ENCODE assay signal across 8 cellular contexts in genomic region chr3:188947401-188947982, GRCh38.
A peak's percentile ranks its signal among the peaks of the same experiment; 100 is the strongest.
DNase-seq lines count a peak whose midpoint lies in the region; ATAC-seq, FAIRE-seq and TF ChIP-seq lines count a peak whose summit lies in the region.

No MANE protein-coding gene starts in this region.

- H2AFZ ChIP-seq in K562 (ENCODE audit: low read depth, low read length), result peak overlapping the region; percentile 75

- no peaks in the 10 kb centered on the region for H3K9me3 ChIP-seq in K562 (replicated peaks; ENCODE audit: control insufficient read depth, insufficient read depth, low read depth, low read length)

- H3K9me3 Mint-ChIP-seq in stimulated activated naive CD8-positive, alpha-beta T cell treated with anti-CD3 and anti-CD28 coated beads, Interleukin-15, Interleukin-2, amounts not matched to agents 100 ng/mL and 50 ng/mL, for 24 hours, result peaks cover 5% of the 10 kb centered on the region

- in situ Hi-C loops in K562 (cut with MboI), result no loop called here

- H3K4me2 ChIP-seq in K562 (ENCODE audit: insufficient read depth, low read length), result peak overlapping the region; percentile 50

- H3K4me3 Mint-ChIP-seq in stimulated activated naive CD8-positive, alpha-beta T cell treated with anti-CD3 and anti-CD28 coated beads, Interleukin-15, Interleukin-2, amounts not matched to agents 100 ng/mL and 50 ng/mL, for 24 hours, result peak overlapping the region; percentile 20

- TF ChIP-seq RAD21 in K562 (CRISPR knock-in tag; conservative IDR thresholded peaks at IDR 0.05 in 1 of 2, IDR thresholded peaks at IDR 0.05 in 1 of 2), result no peak

- no peak for FAIRE-seq in K562 (lab: Jason Lieb, UNC)

- no peaks in the 10 kb centered on the region for H3K9me1 ChIP-seq in K562 (ENCODE audit: control insufficient read depth, insufficient read depth, low read length)

- TF ChIP-seq POLR2A in K562 (conservative IDR thresholded peaks at IDR 0.05), result no peak

- no peak for TF ChIP-seq EP300 in K562 (IDR thresholded peaks at IDR 0.05; ENCODE audit: low read length)

- H3K27me3 Mint-ChIP-seq in stimulated activated naive CD8-positive, alpha-beta T cell treated with anti-CD3 and anti-CD28 coated beads, Interleukin-15, Interleukin-2, amounts not matched to agents 100 ng/mL and 50 ng/mL, for 24 hours, result peaks cover 8% of the 10 kb centered on the region

- ATAC-seq in stimulated activated naive CD8-positive, alpha-beta T cell treated with anti-CD3 and anti-CD28 coated beads, Interleukin-15, Interleukin-2, amounts not matched to agents 100 U/mL and 50 U/mL, for 24 hours, result no peak
- ATAC-seq in K562 (peak; percentile 89), GM18909 (IDR thresholded peaks at IDR 0.05; ENCODE audit: poor library complexity, unreplicated experiment) (no peak), HG03469 (IDR thresholded peaks at IDR 0.05; ENCODE audit: unreplicated experiment) (no peak)

- peaks cover 40% of the 10 kb centered on the region for H3K4me1 Mint-ChIP-seq in stimulated activated naive CD8-positive, alpha-beta T cell treated with anti-CD3 and anti-CD28 coated beads, Interleukin-15, Interleukin-2, amounts not matched to agents 100 ng/mL and 50 ng/mL, for 24 hours (ENCODE audit: low read depth)

- no peak overlapping the region for H3K27ac ChIP-seq in K562 (ENCODE audit: extremely low read depth, low read depth, low read length)

- TF ChIP-seq CTCF in K562 (IDR thresholded peaks at IDR 0.05 in 2 of 3, conservative IDR thresholded peaks at IDR 0.05 in 1 of 3; ENCODE audit: insufficient read depth in 2 of 3, low read depth in 1 of 3, low read length in 3 of 3), result peak in 2 of 3 experiments; percentile 6 to 16; a peak in 1 of 6 replicates

- CTCF ChIA-PET in K562 (lab: Yijun Ruan, JAX; ENCODE audit: low intra/inter-chr PET ratio), result no interaction called here

- POLR2A ChIA-PET in K562 (lab: Yijun Ruan, JAX), result no interaction called here

- H3K27me3 ChIP-seq in K562 (ENCODE audit: control insufficient read depth in 2 of 2, insufficient read depth in 2 of 2, low read length in 2 of 2), result no peaks in the 10 kb centered on the region

- H4K20me1 ChIP-seq in K562 (replicated peaks; ENCODE audit: control insufficient read depth, insufficient read depth, low read length), result no peaks in the 10 kb centered on the region

- BruUV-seq in K562 (replicated peaks; lab: Mats Ljungman, UMichigan), result no TSS peak

- H3K36me3 ChIP-seq in K562 (ENCODE audit: control insufficient read depth, insufficient read depth, low read length), result no peaks in the 10 kb centered on the region

- no peaks in the 10 kb centered on the region for H3K36me3 Mint-ChIP-seq in stimulated activated naive CD8-positive, alpha-beta T cell treated with anti-CD3 and anti-CD28 coated beads, Interleukin-15, Interleukin-2, amounts not matched to agents 100 ng/mL and 50 ng/mL, for 24 hours (ENCODE audit: low read depth)

- H3K27ac Mint-ChIP-seq in stimulated activated naive CD8-positive, alpha-beta T cell treated with anti-CD3 and anti-CD28 coated beads, Interleukin-15, Interleukin-2, amounts not matched to agents 100 ng/mL and 50 ng/mL, for 24 hours, result no peak overlapping the region

- intact Hi-C loops in K562 (cut with micrococcal nuclease), result no loop called here

- no peaks in the 10 kb centered on the region for H3K79me2 ChIP-seq in K562 (ENCODE audit: control insufficient read depth, insufficient read depth, low read length)

- WGBS in K562 (ENCODE audit: insufficient coverage, low coverage, missing lambda C conversion rate), result 25% methylated on average over 17 of the region's 33 CpGs

- H3K4me1 ChIP-seq in K562 (replicated peaks in 1 of 2; ENCODE audit: control insufficient read depth in 2 of 2, insufficient read depth in 2 of 2, low read length in 2 of 2), result peaks cover 0 to 6% of the 10 kb centered on the region in 2 experiments; a peak in 2 of 5 replicates

- H3K9ac ChIP-seq in K562 (ENCODE audit: insufficient read depth in 1 of 2, low read depth in 2 of 2, low read length in 2 of 2), result peak overlapping the region in 1 of 2 experiments; percentile 52; a peak in 2 of 4 replicates

- 0 out of 2 replicates have a peak overlapping the region, but pooled peaks have one; percentile 11 for H3K4me3 ChIP-seq in K562

- no peak for DNase-seq in stimulated activated naive CD8-positive, alpha-beta T cell treated with anti-CD3 and anti-CD28 coated beads, Interleukin-15, Interleukin-2, amounts not matched to agents 100 U/mL and 50 U/mL, for 24 hours
- DNase-seq in NCI-H345 (lab: John Stamatoyannopoulos, UW) (peak; percentile 98), K562 (ENCODE audit: extremely low read depth in 1 of 4, low spot score in 3 of 4) (peak; percentile 11 to 61 (median 42)), hippocampal formation (lab: John Stamatoyannopoulos, UW) (peak; percentile 82 to 85), pons (ENCODE audit: low spot score) (peak; percentile 83)

TF ChIP-seq in K562, 482 proteins besides CTCF, POLR2A, EP300 and RAD21:
- TF ChIP-seq ETS1 (conservative IDR thresholded peaks at IDR 0.05; ENCODE audit: control insufficient read depth, low read depth, low read length), result no peak
- TF ChIP-seq ZNF140 (CRISPR knock-in tag; IDR thresholded peaks at IDR 0.05), result no peak
